In the genomic region with DNA sequence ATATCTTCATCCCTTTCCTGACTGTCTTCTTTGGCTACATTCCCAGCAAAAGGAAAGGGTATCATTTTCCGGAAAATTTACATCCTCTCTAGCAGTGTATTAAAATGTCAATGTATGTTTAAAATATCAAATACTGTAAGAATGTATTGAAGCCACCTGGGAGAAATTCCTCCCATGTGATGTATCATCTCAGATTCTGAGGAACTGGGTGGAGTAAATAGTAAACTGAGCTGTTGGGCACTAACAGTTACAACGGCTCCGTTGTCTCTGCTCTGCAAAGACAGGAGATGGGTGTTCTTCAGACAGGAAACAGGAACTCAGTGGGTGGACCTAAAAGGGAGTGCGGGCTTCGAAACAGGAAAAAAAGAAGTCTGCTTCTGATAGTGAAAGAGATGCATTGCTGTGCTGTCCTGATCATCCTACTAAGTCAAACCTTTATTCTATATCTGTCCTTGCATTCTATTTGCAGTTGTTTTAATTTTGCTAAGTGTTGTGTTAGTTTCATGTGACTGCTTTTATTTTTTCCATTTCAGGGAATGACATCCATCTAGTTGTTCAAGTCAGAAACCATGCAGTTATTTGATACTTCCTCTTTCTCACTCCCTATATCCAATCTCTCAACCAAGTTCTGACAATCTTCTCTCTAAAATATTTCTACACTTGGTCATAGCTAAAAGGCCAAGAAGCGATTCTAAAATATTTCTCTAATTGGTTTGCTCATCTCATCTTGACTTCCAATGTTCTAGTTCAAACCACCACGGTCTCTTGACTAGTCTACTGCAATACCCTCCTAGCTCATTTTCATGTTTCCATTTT, we compare ENCODE assay signal across 9 cellular contexts.
DNase-seq lines count a peak whose midpoint lies in the region; ATAC-seq and TF ChIP-seq lines count a peak whose summit lies in the region.
"Had no signal": no experiment of that assay in that cellular context is flagged by ENCODE, and none has a peak within 500 bp of the region (broad histone marks: within the 10 kb centered on the region; RNA-seq: fewer than 3 reads in every experiment).

No MANE protein-coding gene starts in this region.

- peaks cover 14% of the 10 kb centered on the region for H3K27me3 Mint-ChIP-seq in nephron progenitor cell (ENCODE audit: low read depth, poor library complexity)

- CTCF ChIA-PET in RWPE1 (lab: Yijun Ruan, JAX), result interaction anchor here (0.6 kb wide), 1 partner anchor 20 kb away, joined by 4 read pairs; no protein-coding TSS in a partner anchor

- ATAC-seq in GM18909 (IDR thresholded peaks at IDR 0.05; ENCODE audit: poor library complexity, unreplicated experiment), result peak; percentile 56
- peak; percentile 29 for ATAC-seq in HG02870 (IDR thresholded peaks at IDR 0.05; ENCODE audit: unreplicated experiment)
- no peak for ATAC-seq in HG03460 (IDR thresholded peaks at IDR 0.05; ENCODE audit: unreplicated experiment)

- no peak overlapping the region for H3K4me3 ChIP-seq in fibroblast of mammary gland (ENCODE audit: control insufficient read depth, low read depth, low read length)

- peaks cover 4% of the 10 kb centered on the region for H3K9me3 Mint-ChIP-seq in nephron progenitor cell
- H3K9me3 Mint-ChIP-seq: neural crest cell had no signal

- peak overlapping the region; percentile 85 for H3K27ac ChIP-seq in RWPE1

- peaks cover 16% of the 10 kb centered on the region for H3K4me1 Mint-ChIP-seq in nephron progenitor cell

- H3K4me3 Mint-ChIP-seq in nephron progenitor cell, result no peak overlapping the region
- H3K4me3 Mint-ChIP-seq: neural crest cell had no signal

- POLR2A ChIA-PET in RWPE1 (lab: Yijun Ruan, JAX; ENCODE audit: low non-redundant PET), result no interaction called here

- H3K36me3 Mint-ChIP-seq in nephron progenitor cell (ENCODE audit: low read depth), result no peaks in the 10 kb centered on the region

- no peak overlapping the region for H3K27ac Mint-ChIP-seq in nephron progenitor cell

- TF ChIP-seq CTCF in RWPE1 (conservative IDR thresholded peaks at IDR 0.05; ENCODE audit: low read depth) (no peak), fibroblast of mammary gland (conservative IDR thresholded peaks at IDR 0.05; ENCODE audit: control insufficient read depth, insufficient read depth, low read depth, low read length) (no peak), nephron progenitor cell (IDR thresholded peaks at IDR 0.05) (no peak)

- peak; percentile 74 for DNase-seq in RWPE1 (ENCODE audit: low spot score)
- peak; percentile 82 for DNase-seq in fibroblast of mammary gland (ENCODE audit: low read depth)
- no peak for DNase-seq in glomerular visceral epithelial cell (ENCODE audit: extremely low spot score)
- no peak for DNase-seq in nephron progenitor cell
- DNase-seq in cerebellar nuclear complex (lab: John Stamatoyannopoulos, UW), result no peak

Comparison
In these comparisons a context has a peak if more than half of its experiments do, and no peak if none do; other contexts are left out.
1. DNase-seq: peak in RWPE1 (single experiment) and fibroblast of mammary gland (single experiment); none in glomerular visceral epithelial cell (single experiment), nephron progenitor cell (single experiment) and cerebellar nuclear complex (0 of 2).